ENCODE assay signal across 23 cellular contexts in the genomic region with DNA sequence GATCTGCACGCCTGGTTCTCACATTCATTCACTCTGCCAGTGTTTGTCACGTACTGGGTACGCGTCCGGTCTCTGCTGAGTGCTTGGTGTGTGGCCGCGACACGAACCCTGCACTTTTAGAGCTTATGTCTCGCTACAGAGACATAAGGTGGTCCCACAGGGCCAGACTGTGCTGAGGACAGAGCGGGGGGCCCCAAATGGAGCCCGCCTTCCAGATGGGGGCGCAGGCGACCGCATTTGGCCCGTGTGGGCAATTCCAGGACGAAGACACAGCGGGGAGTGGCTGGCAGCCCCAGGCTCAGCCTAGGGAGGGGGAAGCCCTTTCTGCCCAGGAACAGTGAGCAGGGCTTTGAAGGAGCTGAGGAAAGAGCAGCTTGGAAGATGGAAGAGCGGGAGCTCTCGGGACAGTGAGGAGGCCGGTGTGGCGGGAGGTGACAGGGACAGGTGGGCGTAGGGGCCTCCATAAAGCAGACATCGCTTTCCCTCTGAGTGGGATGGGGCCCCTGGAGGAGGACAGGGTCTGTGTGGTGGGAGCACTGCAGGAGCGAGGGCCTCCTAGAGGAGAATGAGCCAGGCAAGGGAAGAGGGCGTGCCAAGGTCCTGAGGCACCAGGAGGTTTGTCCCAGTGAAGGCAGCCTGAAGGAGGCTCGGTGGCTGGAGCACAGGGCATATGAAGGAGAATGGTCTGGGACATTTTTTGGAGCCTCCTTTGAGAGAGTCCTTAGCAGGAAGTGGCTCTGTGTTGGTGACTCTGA. TPM values are rescaled to one million over a fixed set of nuclear protein-coding genes. Genes with fewer than 3 reads are reported as not detected.
DNase-seq lines count a peak whose midpoint lies in the region; ATAC-seq, FAIRE-seq and TF ChIP-seq lines count a peak whose summit lies in the region.
"Had no signal": no experiment of that assay in that cellular context is flagged by ENCODE, and none has a peak within 500 bp of the region (broad histone marks: within the 10 kb centered on the region; RNA-seq: fewer than 3 reads in every experiment).

No MANE protein-coding gene starts in this region.

- H3K9me3 ChIP-seq in DND-41 (ENCODE audit: insufficient read depth, low read length, severe bottlenecking) (no peaks in the 10 kb centered on the region), K562 (replicated peaks; ENCODE audit: control insufficient read depth, insufficient read depth, low read depth, low read length) (no peaks in the 10 kb centered on the region)
- H3K9me3 ChIP-seq: BLaER1 treated with 17β-estradiol and CSF1 and Interleukin-3, amounts not matched to agents 10 nM and 100 nM; SJCRH30 had no signal

- in situ Hi-C loops in K562 (cut with MboI) = no loop called here

- no peaks in the 10 kb centered on the region for H3K9me3 Mint-ChIP-seq in activated CD4-positive, alpha-beta T cell treated with anti-CD3 and anti-CD28 coated beads, Interleukin-2, amount 10 ng/mL, durations not matched to agents 7 days and 5 days
- H3K9me3 Mint-ChIP-seq in progenitor cell of endocrine pancreas (ENCODE audit: low read depth) = no peaks in the 10 kb centered on the region
- H3K9me3 Mint-ChIP-seq: HFFc6 had no signal

- no TSS peak for BruUV-seq in K562 (replicated peaks; lab: Mats Ljungman, UMichigan)

- no peaks in the 10 kb centered on the region for H3K4me1 ChIP-seq in DND-41 (ENCODE audit: insufficient read depth, low read length)
- H3K4me1 ChIP-seq in K562 (replicated peaks in 1 of 2; ENCODE audit: control insufficient read depth in 2 of 2, insufficient read depth in 2 of 2, low read length in 2 of 2) = no peaks in the 10 kb centered on the region
- H3K4me1 ChIP-seq: BLaER1 treated with 17β-estradiol and CSF1 and Interleukin-3, amounts not matched to agents 10 nM and 100 nM; SJCRH30 had no signal

- no peak for TF ChIP-seq CTCF in DND-41 (IDR thresholded peaks at IDR 0.05; ENCODE audit: borderline replicate concordance, extremely low read depth, low read length, poor library complexity, severe bottlenecking)
- TF ChIP-seq CTCF in K562 (IDR thresholded peaks at IDR 0.05 in 2 of 3, conservative IDR thresholded peaks at IDR 0.05 in 1 of 3; ENCODE audit: insufficient read depth in 2 of 3, low read depth in 1 of 3, low read length in 3 of 3) = no peak
- TF ChIP-seq CTCF in progenitor cell of endocrine pancreas (IDR thresholded peaks at IDR 0.05; ENCODE audit: unreplicated experiment) = no peak

- no peaks in the 10 kb centered on the region for H3K27me3 Mint-ChIP-seq in activated CD4-positive, alpha-beta T cell treated with anti-CD3 and anti-CD28 coated beads, Interleukin-2, amount 10 ng/mL, durations not matched to agents 7 days and 5 days
- H3K27me3 Mint-ChIP-seq in progenitor cell of endocrine pancreas = no peaks in the 10 kb centered on the region

- H3K9ac ChIP-seq in DND-41 (ENCODE audit: low read depth, low read length) (no peak overlapping the region), K562 (ENCODE audit: insufficient read depth in 1 of 2, low read depth in 2 of 2, low read length in 2 of 2) (no peak overlapping the region; a peak in 1 of 4 replicates)
- H3K9ac ChIP-seq: BLaER1 treated with 17β-estradiol and CSF1 and Interleukin-3, amounts not matched to agents 10 nM and 100 nM; KMS-11 had no signal

- intact Hi-C loops in K562 (cut with micrococcal nuclease) = no loop called here

- no peak overlapping the region for H3K4me2 ChIP-seq in DND-41 (ENCODE audit: insufficient read depth, low read length)
- no peak overlapping the region for H3K4me2 ChIP-seq in K562 (ENCODE audit: insufficient read depth, low read length)
- H3K4me2 ChIP-seq: BLaER1 treated with 17β-estradiol and CSF1 and Interleukin-3, amounts not matched to agents 10 nM and 100 nM; KMS-11 had no signal

- H3K36me3 ChIP-seq in DND-41 (ENCODE audit: insufficient read depth, low read length) (peaks cover 48% of the 10 kb centered on the region), K562 (ENCODE audit: control insufficient read depth, insufficient read depth, low read length) (peaks cover 63% of the 10 kb centered on the region; the same call in 1 of the 3 replicates)

- no peaks in the 10 kb centered on the region for H3K4me1 Mint-ChIP-seq in activated CD4-positive, alpha-beta T cell treated with anti-CD3 and anti-CD28 coated beads, Interleukin-2, amount 10 ng/mL, durations not matched to agents 7 days and 5 days
- no peaks in the 10 kb centered on the region for H3K4me1 Mint-ChIP-seq in progenitor cell of endocrine pancreas (ENCODE audit: low read depth)

- no peak overlapping the region for H3K4me3 Mint-ChIP-seq in activated CD4-positive, alpha-beta T cell treated with anti-CD3 and anti-CD28 coated beads, Interleukin-2, amount 10 ng/mL, durations not matched to agents 7 days and 5 days
- no peak overlapping the region for H3K4me3 Mint-ChIP-seq in progenitor cell of endocrine pancreas (ENCODE audit: low read depth)
- H3K4me3 Mint-ChIP-seq: HFFc6 had no signal

- no peak for TF ChIP-seq EP300 in K562 (IDR thresholded peaks at IDR 0.05; ENCODE audit: low read length)

- FAIRE-seq in K562 (lab: Jason Lieb, UNC) = no peak

- peak; percentile 19; the same call in 1 of the 3 replicates for ATAC-seq in DND-41 (ENCODE audit: insufficient read depth, low read depth)
- ATAC-seq in K562 = no peak
- ATAC-seq in GM21786 (IDR thresholded peaks at IDR 0.05; ENCODE audit: unreplicated experiment) = no peak
- no peak for ATAC-seq in GM19395 (IDR thresholded peaks at IDR 0.05; ENCODE audit: unreplicated experiment)

- H4K20me1 ChIP-seq in DND-41 (ENCODE audit: insufficient read depth, low read length) = no peaks in the 10 kb centered on the region
- H4K20me1 ChIP-seq in K562 (replicated peaks; ENCODE audit: control insufficient read depth, insufficient read depth, low read length) = no peaks in the 10 kb centered on the region

- H2AFZ ChIP-seq in DND-41 (ENCODE audit: low read depth, low read length) (no peak overlapping the region), K562 (ENCODE audit: low read depth, low read length) (no peak overlapping the region)

- DNase-seq in activated CD4-positive, alpha-beta T cell treated with anti-CD3 and anti-CD28 coated beads, Interleukin-2, amount 10 ng/mL, durations not matched to agents 7 days and 5 days = no peak
- no peak for DNase-seq in activated CD4-positive, alpha-beta T cell treated with anti-CD3 and anti-CD28 coated beads for 1 hour
- DNase-seq in DND-41 (no peak), K562 (ENCODE audit: extremely low read depth in 1 of 4, low spot score in 3 of 4) (no peak), progenitor cell of endocrine pancreas (ENCODE audit: low spot score, unreplicated experiment) (no peak), NCI-H510A treated with DMSO at 0.1 percent for 48 hours (lab: John Stamatoyannopoulos, UW) (no peak)
- DNase-seq: GOT3, HFFc6, NCI-H1092 treated with DMSO at 0.1 percent for 48 hours, NCI-H1694, NCI-H2107, NCI-H226, NCI-H526 treated with DMSO at 0.1 percent for 48 hours, SJCRH30 had no signal

- WGBS in K562 (ENCODE audit: insufficient coverage, low coverage, missing lambda C conversion rate) = 98% methylated on average over 17 of the region's 26 CpGs

- TF ChIP-seq RAD21 in K562 (CRISPR knock-in tag; conservative IDR thresholded peaks at IDR 0.05 in 1 of 2, IDR thresholded peaks at IDR 0.05 in 1 of 2) = no peak

- H3K27ac ChIP-seq in DND-41 (ENCODE audit: low read length) (no peak overlapping the region), K562 (ENCODE audit: extremely low read depth, low read depth, low read length) (no peak overlapping the region)
- H3K27ac ChIP-seq: BLaER1 treated with 17β-estradiol and CSF1 and Interleukin-3, amounts not matched to agents 10 nM and 100 nM; HL-60; KMS-11; SJCRH30 had no signal

- H3K4me3 ChIP-seq in DND-41 (ENCODE audit: low read depth in 1 of 2, low read length in 2 of 2) (no peak overlapping the region), K562 (no peak overlapping the region)
- H3K4me3 ChIP-seq: BLaER1 treated with 17β-estradiol and CSF1 and Interleukin-3, amounts not matched to agents 10 nM and 100 nM; SJCRH30 had no signal

- no peaks in the 10 kb centered on the region for H3K9me1 ChIP-seq in K562 (ENCODE audit: control insufficient read depth, insufficient read depth, low read length)

- peak overlapping the region; percentile 68 for H3K27ac Mint-ChIP-seq in activated CD4-positive, alpha-beta T cell treated with anti-CD3 and anti-CD28 coated beads, Interleukin-2, amount 10 ng/mL, durations not matched to agents 7 days and 5 days
- H3K27ac Mint-ChIP-seq in progenitor cell of endocrine pancreas = peak overlapping the region; percentile 16
- H3K27ac Mint-ChIP-seq: HFFc6 had no signal

- no peak; the same call in 1 of the 2 replicates for TF ChIP-seq POLR2A in K562 (conservative IDR thresholded peaks at IDR 0.05)

- H3K79me2 ChIP-seq in DND-41 (ENCODE audit: insufficient read depth, low read length) = no peaks in the 10 kb centered on the region
- H3K79me2 ChIP-seq in K562 (ENCODE audit: control insufficient read depth, insufficient read depth, low read length) = no peaks in the 10 kb centered on the region

- CTCF ChIA-PET in activated CD4-positive, alpha-beta T cell treated with anti-CD3 and anti-CD28 coated beads, Interleukin-2, amount 10 ng/mL, durations not matched to agents 7 days and 5 days (lab: Charles Lee) = interaction anchor here (1.4 kb wide), 1 partner anchor 10 kb away, joined by 5 read pairs; no protein-coding TSS in a partner anchor
- CTCF ChIA-PET in K562 (lab: Yijun Ruan, JAX; ENCODE audit: low intra/inter-chr PET ratio) = no interaction called here

- H3K27me3 ChIP-seq in DND-41 (ENCODE audit: insufficient read depth, low read length, poor library complexity) = no peaks in the 10 kb centered on the region
- H3K27me3 ChIP-seq in K562 (ENCODE audit: control insufficient read depth in 2 of 2, insufficient read depth in 2 of 2, low read length in 2 of 2) = no peaks in the 10 kb centered on the region
- H3K27me3 ChIP-seq: BLaER1 treated with 17β-estradiol and CSF1 and Interleukin-3, amounts not matched to agents 10 nM and 100 nM; SJCRH30 had no signal

- POLR2A ChIA-PET in activated CD4-positive, alpha-beta T cell treated with anti-CD3 and anti-CD28 coated beads, Interleukin-2, amount 10 ng/mL, durations not matched to agents 7 days and 5 days (lab: Charles Lee) = no interaction called here
- POLR2A ChIA-PET in K562 (lab: Yijun Ruan, JAX) = interaction anchor here (0.6 kb wide), 2 partner anchors 18 to 895 kb away, joined by 3 read pairs; no protein-coding TSS in a partner anchor

- H3K36me3 Mint-ChIP-seq in activated CD4-positive, alpha-beta T cell treated with anti-CD3 and anti-CD28 coated beads, Interleukin-2, amount 10 ng/mL, durations not matched to agents 7 days and 5 days (ENCODE audit: low read depth) = peaks cover 13% of the 10 kb centered on the region
- H3K36me3 Mint-ChIP-seq in progenitor cell of endocrine pancreas (ENCODE audit: insufficient read depth) = peaks cover 13% of the 10 kb centered on the region

RNA-seq across cellular contexts. Expression of a gene that starts 7.8 kb away (rescaled TPM):
- total RNA-seq in activated CD4-positive, alpha-beta T cell treated with anti-CD3 and anti-CD28 coated beads, Interleukin-2, amount 10 ng/mL, durations not matched to agents 7 days and 5 days = 10 to 100 TPM; 33.6 to 37.3 TPM
- 78.3 and 113 TPM in 2 replicates for total RNA-seq in K562 (2011; cell fraction: chromatin; rRNA removed; ENCODE audit: low replicate concordance)
- total RNA-seq in K562 (2011; cell fraction: nucleolus; rRNA removed) = 67.9 and 70.7 TPM in 2 replicates
- 77.2 and 104 TPM in 2 replicates for total RNA-seq in K562 (2011; cell fraction: nucleoplasm; rRNA removed)
- total RNA-seq in K562 (2014; rRNA removed) = 44.6 and 63.8 TPM in 2 replicates
- total RNA-seq in K562 (2014; rRNA removed; fragmentation: Illumina TruSeq; extraction: Trizol) = 21.5 and 21.7 TPM in 2 replicates
- total RNA-seq in K562 (2015; rRNA removed; fragmentation: Illumina TruSeq; extraction: Trizol) = 39.6 and 44.5 TPM in 2 replicates
- total RNA-seq in K562 (2021) = 65.1 and 67.5 TPM in 2 replicates
- polyA plus RNA-seq in K562 (2011; rRNA removed) = 32.3 and 33.1 TPM in 2 replicates
- polyA plus RNA-seq in K562 (2011; cell fraction: cytosol; rRNA removed) = 43.6 and 66.7 TPM in 2 replicates
- polyA plus RNA-seq in K562 (2011; cell fraction: nucleus; rRNA removed) = 27.6 and 41.4 TPM in 2 replicates
- polyA plus RNA-seq in K562 (2012) = 35.8 and 52.8 TPM in 2 replicates
- polyA plus RNA-seq in K562 (2014; fragmentation: Illumina TruSeq; extraction: Trizol) = 53.9 and 66.5 TPM in 2 replicates
- 1 to 10 TPM; 8.7 to 9.3 TPM for polyA plus RNA-seq in K562 (2014; fragmentation: Nextera tagmentation; extraction: Ambion mirVana)
- 58.9 and 67.2 TPM in 2 replicates for polyA plus RNA-seq in K562 (2014; rRNA removed)
- 20.0 and 26.4 TPM in 2 replicates for polyA minus RNA-seq in K562 (2011; rRNA and poly(A)+ RNA removed)
- 21.5 and 30.5 TPM in 2 replicates for polyA minus RNA-seq in K562 (2011; cell fraction: cytosol; rRNA and poly(A)+ RNA removed)
- 14.5 and 18.4 TPM in 2 replicates for polyA minus RNA-seq in K562 (2011; cell fraction: nucleus; rRNA and poly(A)+ RNA removed)
- total RNA-seq in progenitor cell of endocrine pancreas = 30.4 and 31.6 TPM in 2 replicates

RNA-seq across cellular contexts. Expression of a gene that starts 31.5 kb away (rescaled TPM):
- total RNA-seq in activated CD4-positive, alpha-beta T cell treated with anti-CD3 and anti-CD28 coated beads, Interleukin-2, amount 10 ng/mL, durations not matched to agents 7 days and 5 days = 10 to 100 TPM; 17.3 to 19.7 TPM
- 73.1 and 90.7 TPM in 2 replicates for total RNA-seq in K562 (2011; cell fraction: chromatin; rRNA removed; ENCODE audit: low replicate concordance)
- 42.7 and 52.5 TPM in 2 replicates for total RNA-seq in K562 (2011; cell fraction: nucleolus; rRNA removed)
- 50.7 and 61.9 TPM in 2 replicates for total RNA-seq in K562 (2011; cell fraction: nucleoplasm; rRNA removed)
- total RNA-seq in K562 (2014; rRNA removed) = 17.5 and 22.4 TPM in 2 replicates
- 10.8 and 12.8 TPM in 2 replicates for total RNA-seq in K562 (2014; rRNA removed; fragmentation: Illumina TruSeq; extraction: Trizol)
- total RNA-seq in K562 (2015; rRNA removed; fragmentation: Illumina TruSeq; extraction: Trizol) = 15.1 and 15.2 TPM in 2 replicates
- total RNA-seq in K562 (2021) = 21.1 and 21.3 TPM in 2 replicates
- 19.6 and 22.3 TPM in 2 replicates for polyA plus RNA-seq in K562 (2011; rRNA removed)
- 20.5 and 44.1 TPM in 2 replicates for polyA plus RNA-seq in K562 (2011; cell fraction: cytosol; rRNA removed)
- polyA plus RNA-seq in K562 (2011; cell fraction: nucleus; rRNA removed) = 37.1 and 62.5 TPM in 2 replicates
- 15.5 and 18.1 TPM in 2 replicates for polyA plus RNA-seq in K562 (2012)
- polyA plus RNA-seq in K562 (2014; fragmentation: Illumina TruSeq; extraction: Trizol) = 14.9 and 15.3 TPM in 2 replicates
- polyA plus RNA-seq in K562 (2014; fragmentation: Nextera tagmentation; extraction: Ambion mirVana) = 1 to 10 TPM; 2.7 to 3.0 TPM
- 28.3 and 32.6 TPM in 2 replicates for polyA plus RNA-seq in K562 (2014; rRNA removed)
- 7.9 and 11.9 TPM in 2 replicates for polyA minus RNA-seq in K562 (2011; rRNA and poly(A)+ RNA removed)
- polyA minus RNA-seq in K562 (2011; cell fraction: cytosol; rRNA and poly(A)+ RNA removed) = 13.6 and 15.9 TPM in 2 replicates
- polyA minus RNA-seq in K562 (2011; cell fraction: nucleus; rRNA and poly(A)+ RNA removed) = 21.1 and 22.5 TPM in 2 replicates
- 29.8 and 32.0 TPM in 2 replicates for total RNA-seq in progenitor cell of endocrine pancreas

RNA-seq across cellular contexts. Expression of a gene that starts 31.9 kb away (rescaled TPM):
- 100 to 1,000 TPM; 250 to 306 TPM for total RNA-seq in activated CD4-positive, alpha-beta T cell treated with anti-CD3 and anti-CD28 coated beads, Interleukin-2, amount 10 ng/mL, durations not matched to agents 7 days and 5 days
- 103 and 137 TPM in 2 replicates for total RNA-seq in K562 (2011; cell fraction: chromatin; rRNA removed; ENCODE audit: low replicate concordance)
- 121 and 134 TPM in 2 replicates for total RNA-seq in K562 (2011; cell fraction: nucleolus; rRNA removed)
- 107 and 114 TPM in 2 replicates for total RNA-seq in K562 (2011; cell fraction: nucleoplasm; rRNA removed)
- 490 and 510 TPM in 2 replicates for total RNA-seq in K562 (2014; rRNA removed)
- total RNA-seq in K562 (2014; rRNA removed; fragmentation: Illumina TruSeq; extraction: Trizol) = 263 and 283 TPM in 2 replicates
- total RNA-seq in K562 (2015; rRNA removed; fragmentation: Illumina TruSeq; extraction: Trizol) = 289 and 308 TPM in 2 replicates
- total RNA-seq in K562 (2021) = 413 and 431 TPM in 2 replicates
- polyA plus RNA-seq in K562 (2011; rRNA removed) = 404 and 422 TPM in 2 replicates
- 449 and 653 TPM in 2 replicates for polyA plus RNA-seq in K562 (2011; cell fraction: cytosol; rRNA removed)
- polyA plus RNA-seq in K562 (2011; cell fraction: nucleus; rRNA removed) = 316 and 321 TPM in 2 replicates
- 293 and 411 TPM in 2 replicates for polyA plus RNA-seq in K562 (2012)
- 257 and 356 TPM in 2 replicates for polyA plus RNA-seq in K562 (2014; fragmentation: Illumina TruSeq; extraction: Trizol)
- polyA plus RNA-seq in K562 (2014; fragmentation: Nextera tagmentation; extraction: Ambion mirVana) = 100 to 1,000 TPM; 303 to 393 TPM
- 472 and 507 TPM in 2 replicates for polyA plus RNA-seq in K562 (2014; rRNA removed)
- polyA minus RNA-seq in K562 (2011; rRNA and poly(A)+ RNA removed) = 166 and 211 TPM in 2 replicates
- polyA minus RNA-seq in K562 (2011; cell fraction: cytosol; rRNA and poly(A)+ RNA removed) = 85.6 and 105 TPM in 2 replicates
- 46.9 and 66.2 TPM in 2 replicates for polyA minus RNA-seq in K562 (2011; cell fraction: nucleus; rRNA and poly(A)+ RNA removed)
- 221 and 234 TPM in 2 replicates for total RNA-seq in progenitor cell of endocrine pancreas

RNA-seq across cellular contexts. Expression of a gene that starts 45.0 kb away (rescaled TPM):
- total RNA-seq in activated CD4-positive, alpha-beta T cell treated with anti-CD3 and anti-CD28 coated beads, Interleukin-2, amount 10 ng/mL, durations not matched to agents 7 days and 5 days = not detected
- not detected in 2 replicates for total RNA-seq in K562 (2011; cell fraction: chromatin; rRNA removed; ENCODE audit: low replicate concordance)
- not detected in 2 replicates for total RNA-seq in K562 (2011; cell fraction: nucleolus; rRNA removed)
- total RNA-seq in K562 (2011; cell fraction: nucleoplasm; rRNA removed) = not detected in 2 replicates
- total RNA-seq in K562 (2014; rRNA removed) (not detected in 2 replicates), K562 (2014; rRNA removed; fragmentation: Illumina TruSeq; extraction: Trizol) (not detected in 2 replicates), K562 (2015; rRNA removed; fragmentation: Illumina TruSeq; extraction: Trizol) (not detected in 2 replicates), K562 (2021) (not detected in 2 replicates), progenitor cell of endocrine pancreas (0.10 TPM in 1 of 2 replicates, not detected in the other)
- polyA plus RNA-seq in K562 (2011; rRNA removed) (not detected in 2 replicates), K562 (2014; fragmentation: Illumina TruSeq; extraction: Trizol) (not detected in 2 replicates), K562 (2014; fragmentation: Nextera tagmentation; extraction: Ambion mirVana) (not detected), K562 (2014; rRNA removed) (not detected in 2 replicates)
- polyA plus RNA-seq in K562 (2011; cell fraction: cytosol; rRNA removed) = not detected in 2 replicates
- not detected in 2 replicates for polyA plus RNA-seq in K562 (2011; cell fraction: nucleus; rRNA removed)
- not detected in 2 replicates for polyA plus RNA-seq in K562 (2012)
- not detected in 2 replicates for polyA minus RNA-seq in K562 (2011; rRNA and poly(A)+ RNA removed)
- polyA minus RNA-seq in K562 (2011; cell fraction: cytosol; rRNA and poly(A)+ RNA removed) = not detected in 2 replicates
- not detected in 2 replicates for polyA minus RNA-seq in K562 (2011; cell fraction: nucleus; rRNA and poly(A)+ RNA removed)
- total RNA-seq: A172, HFFc6, MCF 10A, OCI-LY7, RPMI7951, SJCRH30 had no signal

RNA-seq across cellular contexts. Expression of a gene that starts 52.8 kb away (rescaled TPM):
- total RNA-seq in activated CD4-positive, alpha-beta T cell treated with anti-CD3 and anti-CD28 coated beads, Interleukin-2, amount 10 ng/mL, durations not matched to agents 7 days and 5 days = 10 to 100 TPM; 42.6 to 47.1 TPM
- total RNA-seq in K562 (2011; cell fraction: chromatin; rRNA removed; ENCODE audit: low replicate concordance) = 47.0 and 71.4 TPM in 2 replicates
- total RNA-seq in K562 (2011; cell fraction: nucleolus; rRNA removed) = 35.4 and 42.2 TPM in 2 replicates
- total RNA-seq in K562 (2011; cell fraction: nucleoplasm; rRNA removed) = 57.3 and 73.7 TPM in 2 replicates
- total RNA-seq in K562 (2014; rRNA removed) (20.2 and 24.8 TPM in 2 replicates), K562 (2014; rRNA removed; fragmentation: Illumina TruSeq; extraction: Trizol) (12.8 and 13.1 TPM in 2 replicates), K562 (2015; rRNA removed; fragmentation: Illumina TruSeq; extraction: Trizol) (21.2 and 21.8 TPM in 2 replicates), K562 (2021) (32.7 and 36.0 TPM in 2 replicates), progenitor cell of endocrine pancreas (81.1 and 84.3 TPM in 2 replicates)
- polyA plus RNA-seq in K562 (2011; rRNA removed) (22.6 and 25.8 TPM in 2 replicates), K562 (2014; fragmentation: Illumina TruSeq; extraction: Trizol) (19.5 and 25.0 TPM in 2 replicates), K562 (2014; fragmentation: Nextera tagmentation; extraction: Ambion mirVana) (under 1 TPM; 0.66 to 0.83 TPM), K562 (2014; rRNA removed) (26.5 and 27.8 TPM in 2 replicates)
- 19.5 and 43.4 TPM in 2 replicates for polyA plus RNA-seq in K562 (2011; cell fraction: cytosol; rRNA removed)
- polyA plus RNA-seq in K562 (2011; cell fraction: nucleus; rRNA removed) = 40.4 and 59.2 TPM in 2 replicates
- polyA plus RNA-seq in K562 (2012) = 25.9 and 36.4 TPM in 2 replicates
- polyA minus RNA-seq in K562 (2011; rRNA and poly(A)+ RNA removed) = 16.3 and 20.9 TPM in 2 replicates
- polyA minus RNA-seq in K562 (2011; cell fraction: cytosol; rRNA and poly(A)+ RNA removed) = 13.7 and 20.2 TPM in 2 replicates
- 14.7 and 21.3 TPM in 2 replicates for polyA minus RNA-seq in K562 (2011; cell fraction: nucleus; rRNA and poly(A)+ RNA removed)
